In genomic region chr3:172189987-172190603, GRCh38 we compare ENCODE assay signal across 28 cellular contexts.
DNase-seq lines count a peak whose midpoint lies in the region; ATAC-seq, FAIRE-seq and TF ChIP-seq lines count a peak whose summit lies in the region.
"Had no signal": no experiment of that assay in that cellular context is flagged by ENCODE, and none has a peak within 500 bp of the region (broad histone marks: within the 10 kb centered on the region; RNA-seq: fewer than 3 reads in every experiment).

No MANE protein-coding gene starts in this region.

- H3K9me1 ChIP-seq in endothelial cell of umbilical vein (replicated peaks; ENCODE audit: control insufficient read depth, extremely low read depth, insufficient read depth, low read length) = no peaks in the 10 kb centered on the region

- H3K4me3 ChIP-seq in PC-9 (no peak overlapping the region), endothelial cell of umbilical vein (replicated peaks in 1 of 3; ENCODE audit: insufficient read depth in 1 of 3, low read depth in 1 of 3, low read length in 3 of 3) (no peak overlapping the region), lower lobe of right lung (no peak overlapping the region)
- H3K4me3 ChIP-seq: adrenal gland, heart right ventricle, SK-N-MC, spleen, thoracic aorta, uterus had no signal

- peak overlapping the region; percentile 28 for H3K27ac ChIP-seq in PC-9
- no peak overlapping the region for H3K27ac ChIP-seq in endothelial cell of umbilical vein (ENCODE audit: insufficient read depth, low read depth, low read length)
- H3K27ac ChIP-seq in lower lobe of right lung = no peak overlapping the region
- H3K27ac ChIP-seq: heart right ventricle, HL-60, RWPE1, SK-N-MC, spleen, thoracic aorta, uterus had no signal

- no peaks in the 10 kb centered on the region for H3K9me2 ChIP-seq in PC-9 (ENCODE audit: insufficient read depth)

- H3K9me3 ChIP-seq in PC-9 (ENCODE audit: insufficient read depth, low read depth) (no peaks in the 10 kb centered on the region), endothelial cell of umbilical vein (replicated peaks; ENCODE audit: control insufficient read depth, insufficient read depth, low read length) (no peaks in the 10 kb centered on the region), lower lobe of right lung (no peaks in the 10 kb centered on the region)
- H3K9me3 ChIP-seq: adrenal gland, heart right ventricle, spleen, thoracic aorta, uterus had no signal

- peaks cover 80% of the 10 kb centered on the region for H3F3A ChIP-seq in PC-9 (ENCODE audit: insufficient read depth, low read depth)

- TF ChIP-seq CTCF in PC-9 (conservative IDR thresholded peaks at IDR 0.05) (no peak), endothelial cell of umbilical vein (IDR thresholded peaks at IDR 0.05; ENCODE audit: extremely low read depth in 1 of 2, insufficient read depth in 1 of 2, low read depth in 1 of 2, low read length in 2 of 2) (no peak), omental fat pad (IDR thresholded peaks at IDR 0.05) (no peak), lower lobe of right lung (IDR thresholded peaks at IDR 0.05) (no peak)

- ATAC-seq in omental fat pad (ENCODE audit: low FRiP score) = peak; percentile 61
- ATAC-seq in lower lobe of right lung = no peak
- ATAC-seq: activated CD4-positive, alpha-beta T cell treated with anti-CD3 and anti-CD28 coated beads for 36 hours; HCT116; stimulated activated naive B cell treated with anti-CD40 and anti-IgM and Interleukin-4, amounts not matched to agents 10 μg/mL and 1 μg/mL and 100 μg/mL, for 72 hours had no signal

- H3K36me3 ChIP-seq in PC-9 (ENCODE audit: low read depth) (peaks cover 16% of the 10 kb centered on the region), endothelial cell of umbilical vein (ENCODE audit: control insufficient read depth in 2 of 2, extremely low read depth in 1 of 2, insufficient read depth in 2 of 2, low read length in 2 of 2) (peaks cover 3 to 5% of the 10 kb centered on the region in 2 experiments), lower lobe of right lung (no peaks in the 10 kb centered on the region)
- H3K36me3 ChIP-seq: adrenal gland, spleen, thoracic aorta, uterus had no signal

- intact Hi-C loops in PC-9 (cut with micrococcal nuclease; ENCODE audit: unreplicated experiment) = no loop called here
- intact Hi-C loops in endothelial cell of umbilical vein (cut with micrococcal nuclease) = no loop called here
- intact Hi-C loops in lower lobe of right lung (cut with DNase I) = no loop called here

- DNase-seq in HCEC 1CT (peak; percentile 36), PC-9 (no peak), endothelial cell of umbilical vein (ENCODE audit: low read depth, low spot score) (no peak), omental fat pad (ENCODE audit: low spot score) (no peak), GM19239 (ENCODE audit: insufficient read length, low spot score) (no peak), lower lobe of right lung (no peak), GM19238 (ENCODE audit: insufficient read length, low spot score) (no peak), NCI-H2227 treated with DMSO at 0.1 percent for 48 hours (lab: John Stamatoyannopoulos, UW) (no peak)
- DNase-seq: activated CD4-positive, alpha-beta T cell treated with anti-CD3 and anti-CD28 coated beads for 36 hours; activated T-cell treated with anti-CD3 and anti-CD28 coated beads, Interleukin-2, amount 50 U/mL, for 24 hours; adrenal gland; CD4-positive, CD25-positive, alpha-beta regulatory T cell; cortex of kidney; EL; heart right ventricle; NCI-H1105; NCI-H2029; spleen; stimulated activated CD4-positive, alpha-beta T cell treated with anti-CD3 and anti-CD28 coated beads, Interleukin-4, amount 100 ng/mL, for 1 hour; stimulated activated naive B cell treated with anti-CD40 and anti-IgM and Interleukin-4, amounts not matched to agents 10 μg/mL and 1 μg/mL and 100 μg/mL, for 72 hours; T-helper 2 cell; uterus had no signal

- H3K4me1 ChIP-seq in PC-9 (replicated peaks; ENCODE audit: insufficient read depth) (peaks cover 37% of the 10 kb centered on the region), endothelial cell of umbilical vein (ENCODE audit: control insufficient read depth, extremely low read depth, insufficient read depth, low read length) (no peaks in the 10 kb centered on the region), lower lobe of right lung (peaks cover 3% of the 10 kb centered on the region)
- H3K4me1 ChIP-seq: uterus had no signal

- no peak overlapping the region for H3K4me2 ChIP-seq in PC-9
- no peak overlapping the region for H3K4me2 ChIP-seq in endothelial cell of umbilical vein (ENCODE audit: insufficient read depth, low read length)

- POLR2A ChIA-PET in PC-9 (lab: Charles Lee; ENCODE audit: unreplicated experiment) (no interaction called here), endothelial cell of umbilical vein (lab: Charles Lee) (no interaction called here)

- H2AFZ ChIP-seq in PC-9 = no peak overlapping the region
- H2AFZ ChIP-seq in endothelial cell of umbilical vein (ENCODE audit: low read depth, low read length) = no peak overlapping the region

- TF ChIP-seq POLR2A in endothelial cell of umbilical vein (IDR thresholded peaks at IDR 0.05; ENCODE audit: low read depth, low read length) = no peak

- dilution Hi-C loops in endothelial cell of umbilical vein (cut with MboI; ENCODE audit: extremely low pct_ligation_motif_present, low sequenced_read_pairs) = no loop called here

- CTCF ChIA-PET in PC-9 (lab: Charles Lee) = no interaction called here
- CTCF ChIA-PET in endothelial cell of umbilical vein (lab: Charles Lee) = no interaction called here

- H4K20me1 ChIP-seq in PC-9 (ENCODE audit: insufficient read depth) (peaks cover 68% of the 10 kb centered on the region), endothelial cell of umbilical vein (replicated peaks; ENCODE audit: control insufficient read depth, extremely low read depth, insufficient read depth, low read length) (peaks cover 2% of the 10 kb centered on the region)

- BruUV-seq in PC-9 (replicated peaks; lab: Mats Ljungman, UMichigan) (no TSS peak), endothelial cell of umbilical vein (replicated peaks; lab: Mats Ljungman, UMichigan) (no TSS peak)

- FAIRE-seq in endothelial cell of umbilical vein (lab: Jason Lieb, UNC) = no peak
- FAIRE-seq in GM19239 (lab: Jason Lieb, UNC) = no peak
- FAIRE-seq: bronchial epithelial cell had no signal

- H3K9ac ChIP-seq in endothelial cell of umbilical vein (replicated peaks; ENCODE audit: extremely low read depth, insufficient read depth, low read length) = no peak overlapping the region

- H3K79me2 ChIP-seq in PC-9 (ENCODE audit: low read depth) (peaks cover 92% of the 10 kb centered on the region), endothelial cell of umbilical vein (ENCODE audit: control insufficient read depth, insufficient read depth, low read length) (peaks cover 72% of the 10 kb centered on the region)

- H3K27me3 ChIP-seq in PC-9 (ENCODE audit: insufficient read depth, low read depth) (no peaks in the 10 kb centered on the region), endothelial cell of umbilical vein (ENCODE audit: control insufficient read depth in 2 of 2, insufficient read depth in 2 of 2, low read length in 2 of 2) (no peaks in the 10 kb centered on the region), lower lobe of right lung (ENCODE audit: low read depth) (no peaks in the 10 kb centered on the region)
- H3K27me3 ChIP-seq: adrenal gland, heart right ventricle, spleen, uterus had no signal

TF ChIP-seq in endothelial cell of umbilical vein, 7 proteins besides CTCF, POLR2A, EP300 and RAD21:
- TF ChIP-seq GATA2 (IDR thresholded peaks at IDR 0.05; ENCODE audit: insufficient read depth, insufficient read length, low read depth, low read length) = no peak
- TF ChIP-seq POLR2AphosphoS5 (IDR thresholded peaks at IDR 0.05; ENCODE audit: insufficient read depth, low read depth, low read length) = peak; percentile 20
TF ChIP-seq in endothelial cell of umbilical vein: peak in this region for 1.
